Comparison of ENCODE assay signal across 18 cellular contexts in genomic region chr6:164478426-164478825, GRCh38.
"Had no signal": no experiment of that assay in that cellular context is flagged by ENCODE, and none has a peak within 500 bp of the region (broad histone marks: within the 10 kb centered on the region; RNA-seq: fewer than 3 reads in every experiment).

No MANE protein-coding gene starts in this region.

- H3K27ac Mint-ChIP-seq: naive thymus-derived CD4-positive, alpha-beta T cell; nephron progenitor cell; type B pancreatic cell had no signal

- H3K27me3 Mint-ChIP-seq: naive thymus-derived CD4-positive, alpha-beta T cell; type B pancreatic cell had no signal

- H3K9me3 Mint-ChIP-seq: type B pancreatic cell had no signal

- H3K36me3 ChIP-seq: gastrocnemius medialis, heart right ventricle, right atrium auricular region, sigmoid colon, stomach had no signal

- ATAC-seq: esophagus mucosa; gastrocnemius medialis; heart right ventricle; naive thymus-derived CD4-positive, alpha-beta T cell had no signal

- H3K4me3 Mint-ChIP-seq: naive thymus-derived CD4-positive, alpha-beta T cell; nephron progenitor cell; type B pancreatic cell had no signal

- H3K9me3 ChIP-seq: gastrocnemius medialis, right atrium auricular region, sigmoid colon had no signal

- H3K4me3 ChIP-seq: gastrocnemius medialis, heart right ventricle, right atrium auricular region, sigmoid colon, skin epidermis, stomach had no signal

- H3K4me1 Mint-ChIP-seq: naive thymus-derived CD4-positive, alpha-beta T cell; nephron progenitor cell had no signal

- H3K27ac ChIP-seq: dorsolateral prefrontal cortex, gastrocnemius medialis, heart right ventricle, right atrium auricular region, sigmoid colon, skin epidermis, stomach had no signal

- H3K27me3 ChIP-seq: dorsolateral prefrontal cortex, gastrocnemius medialis, heart right ventricle, right atrium auricular region, sigmoid colon, stomach had no signal

- H3K4me1 ChIP-seq: gastrocnemius medialis, heart right ventricle, right atrium auricular region, sigmoid colon, stomach had no signal

- DNase-seq: cortex of kidney; dorsolateral prefrontal cortex; effector CD8-positive, alpha-beta T cell; gastrocnemius medialis; heart right ventricle; hypothalamus; kidney glomerular epithelial cell; naive thymus-derived CD4-positive, alpha-beta T cell; nephron progenitor cell; sigmoid colon; stimulated activated CD4-positive, alpha-beta T cell treated with anti-CD3 and anti-CD28 coated beads, Interleukin-12 subunit alpha, Interleukin-12 subunit beta, amount 100 ng/mL, for 4 hours; stimulated activated naive CD4-positive, alpha-beta T cell; stomach; substantia nigra had no signal

- H3K36me3 Mint-ChIP-seq: naive thymus-derived CD4-positive, alpha-beta T cell; type B pancreatic cell had no signal
